Comparison of ENCODE assay signal across 1 cellular context in genomic region chr2:187078297-187078696, GRCh38.
TF ChIP-seq lines count a peak whose summit lies in the region.

No MANE protein-coding gene starts in this region.

TF ChIP-seq in H1, 55 proteins besides CTCF, POLR2A, EP300 and RAD21 (continued from another document):
- TF ChIP-seq, protein P1, sequence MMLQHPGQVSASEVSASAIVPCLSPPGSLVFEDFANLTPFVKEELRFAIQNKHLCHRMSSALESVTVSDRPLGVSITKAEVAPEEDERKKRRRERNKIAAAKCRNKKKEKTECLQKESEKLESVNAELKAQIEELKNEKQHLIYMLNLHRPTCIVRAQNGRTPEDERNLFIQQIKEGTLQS (IDR thresholded peaks at IDR 0.05; ENCODE audit: insufficient read depth, low read depth, low read length) = no peak
- TF ChIP-seq MAFK (IDR thresholded peaks at IDR 0.05; ENCODE audit: low read depth, low read length) (no peak), CHD2 (IDR thresholded peaks at IDR 0.05; ENCODE audit: low read length) (no peak), HDAC6 (IDR thresholded peaks at IDR 0.05; ENCODE audit: low read depth, low read length) (no peak), PHF8 (conservative IDR thresholded peaks at IDR 0.05; ENCODE audit: low read depth, low read length) (no peak), USF2 (IDR thresholded peaks at IDR 0.05; ENCODE audit: low read length) (no peak), E2F6 (IDR thresholded peaks at IDR 0.05) (no peak), BACH1 (IDR thresholded peaks at IDR 0.05; ENCODE audit: low read length) (no peak), CBX8 (IDR thresholded peaks at IDR 0.05; ENCODE audit: borderline replicate concordance, low read depth, low read length) (no peak), SIRT6 (IDR thresholded peaks at IDR 0.05; ENCODE audit: low read length) (no peak), TEAD4 (IDR thresholded peaks at IDR 0.05; ENCODE audit: low read depth, low read length) (no peak), BRCA1 (IDR thresholded peaks at IDR 0.05; ENCODE audit: low read depth, low read length) (no peak), CHD1 (IDR thresholded peaks at IDR 0.05; ENCODE audit: low read depth, low read length) (no peak), POU5F1 (IDR thresholded peaks at IDR 0.05; ENCODE audit: low read depth, low read length) (no peak)
- TF ChIP-seq, protein P2, sequence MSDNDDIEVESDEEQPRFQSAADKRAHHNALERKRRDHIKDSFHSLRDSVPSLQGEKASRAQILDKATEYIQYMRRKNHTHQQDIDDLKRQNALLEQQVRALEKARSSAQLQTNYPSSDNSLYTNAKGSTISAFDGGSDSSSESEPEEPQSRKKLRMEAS (IDR thresholded peaks at IDR 0.05) = no peak
